In genomic region chr4:56757821-56758400, GRCh38 we compare ENCODE assay signal across 1 cellular context.
A peak's percentile ranks its signal among the peaks of the same experiment; 100 is the strongest.
TF ChIP-seq lines count a peak whose summit lies in the region.

No MANE protein-coding gene starts in this region.

TF ChIP-seq in H1, 55 proteins besides CTCF, POLR2A, EP300 and RAD21 (continued from another document):
- TF ChIP-seq CHD7 (IDR thresholded peaks at IDR 0.05; ENCODE audit: insufficient replicate concordance, low read length) (no peak), JUND (IDR thresholded peaks at IDR 0.05; ENCODE audit: low read length) (peak; percentile 84; the same call in 1 of the 2 replicates), JUN (IDR thresholded peaks at IDR 0.05; ENCODE audit: low read depth, low read length) (0 out of 2 replicates have a peak, but pooled peaks have one; percentile 19), MAX (IDR thresholded peaks at IDR 0.05) (peak; percentile 55), MAFK (IDR thresholded peaks at IDR 0.05; ENCODE audit: low read depth, low read length) (peak; percentile 33; the same call in 1 of the 2 replicates), TEAD4 (IDR thresholded peaks at IDR 0.05; ENCODE audit: low read depth, low read length) (no peak), BACH1 (IDR thresholded peaks at IDR 0.05; ENCODE audit: low read length) (peak; percentile 68), SP1 (IDR thresholded peaks at IDR 0.05; ENCODE audit: low read depth, low read length) (0 out of 2 replicates have a peak, but pooled peaks have one; percentile 15), TAF1 (IDR thresholded peaks at IDR 0.05; ENCODE audit: low read depth, low read length) (0 out of 2 replicates have a peak, but pooled peaks have one; percentile 33)
